30 cellular contexts compared by ENCODE assay signal in genomic region chr2:228624708-228625107, GRCh38.
"Had no signal": no experiment of that assay in that cellular context is flagged by ENCODE, and none has a peak within 500 bp of the region (broad histone marks: within the 10 kb centered on the region; RNA-seq: fewer than 3 reads in every experiment).

No MANE protein-coding gene starts in this region.

- ATAC-seq: activated CD8-positive, alpha-beta T cell treated with anti-CD3 and anti-CD28 coated beads for 36 hours; activated naive CD4-positive, alpha-beta T cell treated with anti-CD3 and anti-CD28 coated beads, Interleukin-2, amount 50 U/mL, for 72 hours; activated T-cell treated with anti-CD3 and anti-CD28 coated beads, Interleukin-2, amount 50 U/mL, for 4 hours; activated T-cell treated with anti-CD3 and anti-CD28 coated beads, Interleukin-2, amount 50 U/mL, for 72 hours; activated T-helper 17 cell treated with anti-CD3 and anti-CD28 coated beads, Interleukin-2, amount 50 U/mL, for 72 hours had no signal

- DNase-seq: activated B cell treated with CpG ODN at 0.5 μM for 24 hours; activated CD4-positive, alpha-beta memory T cell treated with anti-CD3 and anti-CD28 coated beads for 36 hours; activated CD4-positive, alpha-beta T cell treated with anti-CD3 and anti-CD28 coated beads for 4 hours; activated CD4-positive, alpha-beta T cell treated with anti-CD3 and anti-CD28 coated beads, Interleukin-2, amount 10 ng/mL, durations not matched to agents 24 days and 14 days; activated CD4-positive, alpha-beta T cell treated with anti-CD3 and anti-CD28 coated beads, Interleukin-2, amount 50 U/mL, for 1 hour; activated CD4-positive, alpha-beta T cell treated with anti-CD3 and anti-CD28 coated beads, Interleukin-2, amount 50 U/mL, for 4 hours; activated CD4-positive, CD25-positive, alpha-beta regulatory T cell treated with anti-CD3 and anti-CD28 coated beads, Interleukin-2, amount 50 U/mL, for 72 hours; activated CD8-positive, alpha-beta memory T cell treated with anti-CD3 and anti-CD28 coated beads, Interleukin-2, amount 50 U/mL, for 4 hours; activated CD8-positive, alpha-beta T cell treated with anti-CD3 and anti-CD28 coated beads for 36 hours; activated effector memory CD4-positive, alpha-beta T cell treated with anti-CD3 and anti-CD28 coated beads, Interleukin-2, amount 50 U/mL, for 16 hours; activated gamma-delta T cell treated with Interleukin-2 at 50 U/mL for 16 hours; activated naive CD4-positive, alpha-beta T cell; activated naive CD4-positive, alpha-beta T cell treated with anti-CD3 and anti-CD28 coated beads for 36 hours; activated naive CD4-positive, alpha-beta T cell treated with anti-CD3 and anti-CD28 coated beads, Interleukin-2, amount 50 U/mL, for 16 hours; activated naive CD8-positive, alpha-beta T cell treated with anti-CD3 and anti-CD28 coated beads for 36 hours; activated T-cell treated with anti-CD3 and anti-CD28 coated beads for 4 hours; activated T-cell treated with anti-CD3 and anti-CD28 coated beads, Interleukin-2, amount 50 U/mL, for 1 hour; activated T-cell treated with anti-CD3 and anti-CD28 coated beads, Interleukin-2, amount 50 U/mL, for 4 hours; activated T-cell treated with anti-CD3 and anti-CD28 coated beads, Interleukin-2, amount 50 U/mL, for 72 hours; amygdala; anterior cingulate cortex; caudate nucleus; cerebellar nuclear complex; T-helper 1 cell; T-helper 2 cell; T-helper 9 cell had no signal

- H3K27me3 ChIP-seq: ascending aorta, cardiac muscle cell had no signal

- H3K4me3 ChIP-seq: ascending aorta, cardiac muscle cell had no signal

- H3K4me1 ChIP-seq: ascending aorta had no signal

- H3K9me3 ChIP-seq: ascending aorta had no signal

- H3K36me3 ChIP-seq: ascending aorta, cardiac muscle cell had no signal
